In the genomic region with DNA sequence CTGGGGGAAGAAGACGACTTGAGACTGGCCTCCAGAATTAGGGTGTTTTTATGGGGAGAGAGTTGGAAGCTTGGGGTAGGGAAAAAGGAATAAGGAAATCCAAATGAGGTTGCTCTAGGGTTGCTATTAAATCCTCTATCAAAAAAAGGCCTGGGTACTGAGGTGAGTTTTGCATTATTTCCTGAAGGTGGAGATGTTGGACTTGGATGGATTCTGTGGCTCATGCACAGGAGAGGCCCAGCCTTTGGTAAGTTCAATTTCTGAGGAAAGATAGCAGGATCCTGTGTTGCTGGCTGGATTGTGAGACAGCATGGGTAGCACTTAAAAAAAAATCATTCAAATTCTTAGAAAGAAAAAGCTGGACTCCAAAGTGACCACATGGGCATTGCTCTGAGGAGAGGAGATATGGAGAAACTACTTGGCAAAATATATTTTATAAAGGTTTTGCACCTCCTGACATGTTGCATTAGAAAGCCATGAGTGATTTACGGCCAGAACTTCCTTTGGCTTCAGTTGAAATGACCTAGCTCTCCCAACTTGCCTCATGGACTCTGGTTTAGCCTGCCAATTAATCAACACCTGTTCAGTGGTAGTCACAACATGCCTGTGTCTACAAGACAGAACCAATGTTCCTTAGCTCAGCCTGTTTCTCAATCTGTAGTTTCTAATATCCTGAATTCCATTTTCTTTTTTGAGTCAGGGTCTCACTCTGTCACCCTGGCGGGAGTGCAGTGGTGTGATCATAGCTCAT, we compare ENCODE assay signal across 9 cellular contexts.
DNase-seq lines count a peak whose midpoint lies in the region; ATAC-seq and TF ChIP-seq lines count a peak whose summit lies in the region.
"Had no signal": no experiment of that assay in that cellular context is flagged by ENCODE, and none has a peak within 500 bp of the region (broad histone marks: within the 10 kb centered on the region; RNA-seq: fewer than 3 reads in every experiment).

No MANE protein-coding gene starts in this region.

- H3K9me2 ChIP-seq in SK-N-SH: no peaks in the 10 kb centered on the region

- H3K4me1 ChIP-seq in SK-N-SH (ENCODE audit: control insufficient read depth in 1 of 2, insufficient read depth in 2 of 2, low read depth in 1 of 2, low read length in 1 of 2): no peaks in the 10 kb centered on the region

- H3K4me3 ChIP-seq in SK-N-SH (ENCODE audit: low read depth in 2 of 2, low read length in 1 of 2): peak overlapping the region in 1 of 2 experiments; percentile 26; a peak in 1 of 4 replicates

- H3K79me2 ChIP-seq in SK-N-SH (ENCODE audit: insufficient read depth): no peaks in the 10 kb centered on the region

- no peaks in the 10 kb centered on the region for H3K9me3 ChIP-seq in SK-N-SH

- no peaks in the 10 kb centered on the region for H3F3A ChIP-seq in SK-N-SH (replicated peaks; ENCODE audit: insufficient read depth)

- no peak overlapping the region for H3K27ac ChIP-seq in SK-N-SH (ENCODE audit: low read depth in 2 of 2, low read length in 1 of 2)

- no peak overlapping the region for H3K4me2 ChIP-seq in SK-N-SH

- no peaks in the 10 kb centered on the region for H3K36me3 ChIP-seq in SK-N-SH (replicated peaks in 1 of 2; ENCODE audit: control insufficient read depth in 1 of 2, insufficient read depth in 2 of 2, low read length in 1 of 2)

- POLR2A ChIA-PET in SK-N-SH (lab: Yijun Ruan, JAX): no interaction called here

- peak; percentile 46 for TF ChIP-seq RAD21 in SK-N-SH (IDR thresholded peaks at IDR 0.05; ENCODE audit: low read length)

- no peak for TF ChIP-seq EP300 in SK-N-SH (IDR thresholded peaks at IDR 0.05; ENCODE audit: borderline replicate concordance in 1 of 2, low read depth in 1 of 2, low read length in 1 of 2)

- peak; percentile 19; the same call in 1 of the 2 replicates for TF ChIP-seq CTCF in SK-N-SH (IDR thresholded peaks at IDR 0.05)

- H3K9ac ChIP-seq in SK-N-SH: no peak overlapping the region

- no peaks in the 10 kb centered on the region; the same call in 1 of the 2 replicates for H3K27me3 ChIP-seq in SK-N-SH (ENCODE audit: insufficient read depth)

- DNase-seq in DMS153 treated with DMSO at 0.1 percent for 48 hours (lab: John Stamatoyannopoulos, UW; ENCODE audit: unreplicated experiment) (peak; percentile 72), NCI-H1417 treated with DMSO at 0.1 percent for 48 hours (lab: John Stamatoyannopoulos, UW) (peak; percentile 22), SK-N-SH (no peak), midbrain (lab: John Stamatoyannopoulos, UW) (peak; percentile 46), GM19240 (ENCODE audit: insufficient read length, low spot score) (no peak), AML-193 (lab: John Stamatoyannopoulos, UW) (no peak)
- DNase-seq in activated naive CD4-positive, alpha-beta T cell treated with anti-CD3 and anti-CD28 coated beads, Interleukin-2, amount 50 U/mL, for 16 hours: no peak
- DNase-seq: posterior cingulate gyrus had no signal

- CTCF ChIA-PET in SK-N-SH (lab: Yijun Ruan, JAX): interaction anchor here (0.5 to 9.7 kb wide), 18 partner anchors 11 to 750 kb away, joined by 3 to 145 read pairs (median 3); no protein-coding TSS in a partner anchor

- no peaks in the 10 kb centered on the region for H4K20me1 ChIP-seq in SK-N-SH (ENCODE audit: insufficient read depth)

- no peak for ATAC-seq in GM19328 (IDR thresholded peaks at IDR 0.05; ENCODE audit: unreplicated experiment)

- WGBS in SK-N-SH (ENCODE audit: low lambda C conversion rate): 0% methylated on average over 3 of the region's 3 CpGs

- H2AFZ ChIP-seq in SK-N-SH (ENCODE audit: low read depth): no peak overlapping the region

TF ChIP-seq in SK-N-SH, 30 proteins besides CTCF, POLR2A, EP300 and RAD21:
- TF ChIP-seq JUND (IDR thresholded peaks at IDR 0.05): no peak
- TF ChIP-seq RXRA (IDR thresholded peaks at IDR 0.05; ENCODE audit: borderline replicate concordance, low read depth): no peak
- no peak for TF ChIP-seq CHD2 (IDR thresholded peaks at IDR 0.05; ENCODE audit: low read length, partially characterized antibody)
- TF ChIP-seq ELF1 (IDR thresholded peaks at IDR 0.05): no peak

Comparison
In these comparisons a context has a peak if more than half of its experiments do, and no peak if none do; other contexts are left out.
1. DNase-seq: peak in DMS153 treated with DMSO at 0.1 percent for 48 hours (single experiment), NCI-H1417 treated with DMSO at 0.1 percent for 48 hours (single experiment) and midbrain (single experiment); none in SK-N-SH (single experiment), activated naive CD4-positive, alpha-beta T cell treated with anti-CD3 and anti-CD28 coated beads, Interleukin-2, amount 50 U/mL, for 16 hours (single experiment), GM19240 (single experiment) and AML-193 (0 of 2).